In the genomic region with DNA sequence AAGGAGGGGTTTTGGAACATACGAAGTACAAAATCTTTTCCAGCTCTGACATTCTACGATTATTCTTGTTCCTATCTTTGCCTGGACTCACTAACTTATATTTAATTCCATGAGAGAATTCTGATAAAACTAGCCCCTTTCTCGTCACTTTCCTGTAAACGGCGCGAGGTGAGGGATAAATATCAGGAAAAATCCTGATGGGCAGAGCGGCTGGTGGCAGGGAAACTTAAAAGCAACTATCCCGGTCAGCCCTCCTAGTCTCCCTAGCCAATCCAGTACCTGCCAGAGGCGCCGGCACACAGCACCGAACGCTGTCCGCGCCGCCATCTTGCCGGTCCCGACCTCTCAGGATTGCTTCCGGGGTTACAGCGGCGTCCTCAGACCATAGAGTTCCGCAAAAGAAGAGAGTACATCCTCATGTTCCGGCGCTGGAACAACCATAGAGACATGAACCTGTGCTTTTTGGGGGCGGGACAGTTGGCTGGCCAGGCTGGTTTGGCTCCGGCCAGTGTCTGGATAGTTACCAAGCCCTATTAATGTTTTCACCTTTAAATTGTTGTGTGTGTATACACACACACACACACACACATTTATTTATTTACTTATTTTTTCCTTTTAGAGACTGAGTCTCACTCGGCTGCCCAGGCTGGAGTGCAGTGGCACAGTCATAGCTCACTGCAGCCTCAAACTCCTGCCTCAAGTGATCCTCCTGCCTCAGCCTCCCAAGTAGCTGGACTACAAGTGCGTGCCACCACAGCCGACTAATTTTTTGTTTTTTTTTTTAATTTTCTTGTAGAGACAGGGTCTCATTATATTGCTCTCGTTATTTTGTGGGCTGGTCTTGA, we compare ENCODE assay signal across 8 cellular contexts. TPM values are rescaled to one million over a fixed set of nuclear protein-coding genes. Genes with fewer than 3 reads are reported as not detected.
DNase-seq lines count a peak whose midpoint lies in the region; ATAC-seq, FAIRE-seq and TF ChIP-seq lines count a peak whose summit lies in the region.

A gene (minus strand): TSS at position 339 of the 845 bp plus-strand sequence. CDS start 12 bp downstream, at position 327.

- H3K27ac ChIP-seq in OCI-LY7 (ENCODE audit: low read depth, low read length, poor library complexity, severe bottlenecking) = peak within 1 kb of the TSS; percentile 48

- peak within 1 kb of the TSS; percentile 89 for H3K4me3 ChIP-seq in OCI-LY7 (ENCODE audit: low read depth, low read length, poor library complexity, severe bottlenecking)

- CTCF ChIA-PET in OCI-LY7 (lab: Charles Lee; ENCODE audit: unreplicated experiment) = no interaction called here

- POLR2A ChIA-PET in OCI-LY7 (lab: Charles Lee) = interaction anchor here (0.6 to 1.5 kb wide), 4 partner anchors 9 to 297 kb away, joined by 3 to 5 read pairs (median 4); a partner anchor contains a TSS

- peak; percentile 94 for ATAC-seq in GM21526 (IDR thresholded peaks at IDR 0.05; ENCODE audit: low FRiP score, unreplicated experiment)

- intact Hi-C loops in OCI-LY7 (cut with micrococcal nuclease; ENCODE audit: unreplicated experiment) = loop anchor here (2.0 to 5.0 kb wide), 3 partner anchors 235 to 659 kb away; a partner anchor contains a TSS

- H4K20me1 ChIP-seq in OCI-LY7 (ENCODE audit: insufficient read depth, low read length) = no peaks in the 10 kb centered on the region

- peak within 1 kb of the TSS; percentile 78 for H3K4me2 ChIP-seq in OCI-LY7 (ENCODE audit: low read length)

- H3K9me3 ChIP-seq in OCI-LY7 (ENCODE audit: low read length) = no peaks in the 10 kb centered on the region

- H3K79me2 ChIP-seq in OCI-LY7 (ENCODE audit: insufficient read depth, low read depth, low read length) = peaks cover 28% of the 10 kb centered on the region

- H3K36me3 ChIP-seq in OCI-LY7 (ENCODE audit: insufficient read depth, low read length) = peaks cover 15% of the 10 kb centered on the region

- no peak for FAIRE-seq in D721Med (lab: Jason Lieb, UNC)

- no peaks in the 10 kb centered on the region for H3K9me2 ChIP-seq in OCI-LY7 (ENCODE audit: insufficient read depth, low read length)

- H2AFZ ChIP-seq in OCI-LY7 (ENCODE audit: low read length) = peak within 1 kb of the TSS; percentile 99

- H3K4me1 ChIP-seq in OCI-LY7 (ENCODE audit: insufficient read depth, low read length, poor library complexity, severe bottlenecking) = peaks cover 26% of the 10 kb centered on the region

- BruUV-seq in OCI-LY7 (replicated peaks; lab: Mats Ljungman, UMichigan) = no TSS peak

- peak; percentile 63 for DNase-seq in D721Med (ENCODE audit: insufficient read length, low spot score)
- peak; percentile 48 for DNase-seq in HuH-7.5 (ENCODE audit: low spot score)
- peak; percentile 96 for DNase-seq in OCI-LY7 (ENCODE audit: low spot score)
- DNase-seq in activated T-cell treated with anti-CD3 and anti-CD28 coated beads for 1 hour (ENCODE audit: low read depth) = peak; percentile 84
- peak; percentile 89 for DNase-seq in epidermal melanocyte (ENCODE audit: insufficient read length, low spot score)
- peak; percentile 89 for DNase-seq in middle frontal gyrus (ENCODE audit: extremely low spot score, low spot score)
- DNase-seq in stimulated activated CD8-positive, alpha-beta memory T cell treated with anti-CD3 and anti-CD28 coated beads, Interleukin-2, amount 100 ng/mL, for 48 hours (ENCODE audit: low read depth in 2 of 2) = peak; percentile 78 to 80

- TF ChIP-seq CTCF in D721Med (IDR thresholded peaks at IDR 0.05; ENCODE audit: insufficient read depth, missing control alignments) (no peak), OCI-LY7 (conservative IDR thresholded peaks at IDR 0.05; ENCODE audit: low read length) (no peak; the same call in 1 of the 2 replicates)

RNA-seq across cellular contexts. Expression of the gene that starts here (rescaled TPM):
- 25.1 and 25.8 TPM in 2 replicates for total RNA-seq in OCI-LY7 (2014; rRNA removed; shearing (Covaris generic))
- total RNA-seq in OCI-LY7 (2022) = 44.6 and 45.0 TPM in 2 replicates

Comparison
In these comparisons a context has a peak if more than half of its experiments do, and no peak if none do; other contexts are left out.
1. Peak in every context shown above with its lines: DNase-seq, ATAC-seq, H3K4me3 ChIP-seq and H3K27ac ChIP-seq.